In the genomic region with DNA sequence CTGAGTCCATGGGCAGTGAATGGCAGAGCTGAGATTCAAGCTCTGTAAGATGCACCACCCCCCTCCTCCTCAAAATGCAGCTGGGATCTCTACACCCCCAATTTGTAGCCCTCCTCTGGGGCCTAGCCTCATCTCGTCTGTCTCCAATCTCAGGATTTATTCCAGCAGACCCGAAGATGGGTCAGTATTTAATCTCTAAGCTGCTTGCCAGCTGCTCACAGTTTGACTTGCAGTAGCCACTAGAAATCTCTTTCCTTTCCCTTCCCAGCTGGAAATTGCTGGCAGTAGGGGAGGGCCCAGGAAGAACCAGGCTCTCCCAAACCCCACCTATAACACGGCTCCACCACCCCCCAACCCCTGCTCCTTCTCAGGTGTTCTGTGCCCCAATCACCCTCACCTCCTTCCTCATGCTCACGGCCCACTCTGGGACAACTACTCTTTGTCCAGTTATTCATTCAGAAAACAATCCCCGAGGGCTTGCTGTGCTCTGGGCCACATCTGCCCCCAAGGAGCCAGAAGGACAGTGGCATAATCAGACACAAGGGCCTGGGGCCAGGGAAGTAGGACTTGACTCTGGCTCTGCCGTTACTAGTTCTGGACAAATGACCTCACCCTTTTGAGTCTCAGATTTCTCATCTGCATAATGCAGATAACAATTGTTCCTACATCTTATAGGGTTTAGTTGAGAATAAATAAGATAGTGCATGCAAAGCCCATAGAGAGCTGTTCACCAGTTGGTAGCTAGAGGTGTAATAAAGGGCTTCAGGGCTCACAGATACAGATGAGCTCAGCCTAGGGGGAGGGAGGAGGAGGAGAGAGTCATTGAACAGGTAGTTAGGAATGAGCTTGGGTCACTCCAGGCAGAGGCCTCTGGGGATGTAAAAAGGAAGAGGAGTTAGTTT, we compare ENCODE assay signal across 15 cellular contexts. TPM values are rescaled to one million over a fixed set of nuclear protein-coding genes. Genes with fewer than 3 reads are reported as not detected.
DNase-seq lines count a peak whose midpoint lies in the region; ATAC-seq and TF ChIP-seq lines count a peak whose summit lies in the region.
"Had no signal": no experiment of that assay in that cellular context is flagged by ENCODE, and none has a peak within 500 bp of the region (broad histone marks: within the 10 kb centered on the region; RNA-seq: fewer than 3 reads in every experiment).

No MANE protein-coding gene starts in this region.

- no peak overlapping the region for H3K27ac Mint-ChIP-seq in activated CD4-positive, alpha-beta memory T cell treated with anti-CD3 and anti-CD28 coated beads for 36 hours

- POLR2A ChIA-PET in activated CD4-positive, alpha-beta memory T cell treated with anti-CD3 and anti-CD28 coated beads for 36 hours (lab: Charles Lee) = no interaction called here

- no peaks in the 10 kb centered on the region for H3K4me1 Mint-ChIP-seq in activated CD4-positive, alpha-beta memory T cell treated with anti-CD3 and anti-CD28 coated beads for 36 hours (ENCODE audit: low read depth)

- peaks cover 39% of the 10 kb centered on the region for H3K27me3 Mint-ChIP-seq in activated CD4-positive, alpha-beta memory T cell treated with anti-CD3 and anti-CD28 coated beads for 36 hours

- CTCF ChIA-PET in activated CD4-positive, alpha-beta memory T cell treated with anti-CD3 and anti-CD28 coated beads for 36 hours (lab: Charles Lee) = interaction anchor here (1.0 to 2.3 kb wide), 3 partner anchors 7 to 213 kb away, joined by 3 to 11 read pairs (median 5); no protein-coding TSS in a partner anchor

- no peaks in the 10 kb centered on the region for H3K36me3 ChIP-seq in WERI-Rb-1
- H3K36me3 ChIP-seq in BE2C = no peaks in the 10 kb centered on the region
- H3K36me3 ChIP-seq: breast epithelium had no signal

- ATAC-seq in HG03442 (IDR thresholded peaks at IDR 0.05; ENCODE audit: unreplicated experiment) = no peak

- no peaks in the 10 kb centered on the region for H3K4me1 ChIP-seq in BE2C
- H3K4me1 ChIP-seq: breast epithelium had no signal

- H3K27me3 ChIP-seq in WERI-Rb-1 (ENCODE audit: insufficient read depth, low read depth, severe bottlenecking) (no peaks in the 10 kb centered on the region), BE2C (no peaks in the 10 kb centered on the region)

- DNase-seq in EL = peak; percentile 25
- DNase-seq in NCI-H146 treated with DMSO at 0.1 percent for 48 hours (lab: John Stamatoyannopoulos, UW; ENCODE audit: unreplicated experiment) = peak; percentile 31
- DNase-seq in WERI-Rb-1 = peak; percentile 82
- peak; percentile 31 for DNase-seq in iPS-NIHi11 (ENCODE audit: low spot score)
- DNase-seq in BE2C = no peak
- no peak for DNase-seq in activated CD4-positive, alpha-beta memory T cell treated with anti-CD3 and anti-CD28 coated beads for 36 hours
- no peak for DNase-seq in COLO829 (ENCODE audit: low spot score)
- DNase-seq: activated gamma-delta T cell, NCI-H1105 treated with DMSO at 0.1 percent for 48 hours, NCI-H748 treated with DMSO at 0.1 percent for 48 hours, substantia nigra had no signal

- H3K9me3 ChIP-seq in WERI-Rb-1 (ENCODE audit: severe bottlenecking) (peaks cover 7% of the 10 kb centered on the region), BE2C (no peaks in the 10 kb centered on the region)
- H3K9me3 ChIP-seq: breast epithelium had no signal

- peaks cover 4% of the 10 kb centered on the region for H3K9me3 Mint-ChIP-seq in activated CD4-positive, alpha-beta memory T cell treated with anti-CD3 and anti-CD28 coated beads for 36 hours

- no peak overlapping the region for H3K4me3 Mint-ChIP-seq in activated CD4-positive, alpha-beta memory T cell treated with anti-CD3 and anti-CD28 coated beads for 36 hours

- peak overlapping the region; percentile 95 for H3K27ac ChIP-seq in WERI-Rb-1
- H3K27ac ChIP-seq: breast epithelium had no signal

- H3K4me3 ChIP-seq in WERI-Rb-1 (ENCODE audit: low read depth, low read length) (peak overlapping the region; percentile 10), BE2C (ENCODE audit: low read depth, low read length) (no peak overlapping the region)
- H3K4me3 ChIP-seq: breast epithelium had no signal

- peaks cover 4% of the 10 kb centered on the region for H3K36me3 Mint-ChIP-seq in activated CD4-positive, alpha-beta memory T cell treated with anti-CD3 and anti-CD28 coated beads for 36 hours

- intact Hi-C loops in activated CD4-positive, alpha-beta memory T cell treated with anti-CD3 and anti-CD28 coated beads for 36 hours (cut with micrococcal nuclease) = no loop called here

- TF ChIP-seq CTCF in WERI-Rb-1 (IDR thresholded peaks at IDR 0.05; ENCODE audit: low read depth, low read length) (no peak), BE2C (IDR thresholded peaks at IDR 0.05; ENCODE audit: low read depth, low read length) (no peak)

RNA-seq across cellular contexts. Expression of a gene that starts 1.3 kb away (rescaled TPM):
- polyA plus RNA-seq in BE2C (2012; ENCODE audit: insufficient read depth, insufficient read length, low read depth) = not detected
- total RNA-seq in activated CD4-positive, alpha-beta memory T cell treated with anti-CD3 and anti-CD28 coated beads for 36 hours = not detected
- total RNA-seq: breast epithelium, H1, kidney epithelial cell had no signal
- polyA plus RNA-seq: H1 had no signal

RNA-seq across cellular contexts. Expression of a gene that starts 44.2 kb away (rescaled TPM):
- not detected for polyA plus RNA-seq in BE2C (2012; ENCODE audit: insufficient read depth, insufficient read length, low read depth)
- not detected for total RNA-seq in activated CD4-positive, alpha-beta memory T cell treated with anti-CD3 and anti-CD28 coated beads for 36 hours
- total RNA-seq: breast epithelium, H1, kidney epithelial cell had no signal
- polyA plus RNA-seq: H1 had no signal

RNA-seq across cellular contexts. Expression of a gene that starts 47.9 kb away (rescaled TPM):
- polyA plus RNA-seq in BE2C (2012; ENCODE audit: insufficient read depth, insufficient read length, low read depth) = 53.9 TPM
- 10 to 100 TPM; 60.2 to 61.9 TPM for total RNA-seq in activated CD4-positive, alpha-beta memory T cell treated with anti-CD3 and anti-CD28 coated beads for 36 hours

Comparison
In these comparisons a context has a peak if more than half of its experiments do, and no peak if none do; other contexts are left out.
1. DNase-seq: peak in EL (single experiment), NCI-H146 treated with DMSO at 0.1 percent for 48 hours (single experiment), WERI-Rb-1 (single experiment) and iPS-NIHi11 (single experiment); none in BE2C (single experiment), activated CD4-positive, alpha-beta memory T cell treated with anti-CD3 and anti-CD28 coated beads for 36 hours (single experiment) and COLO829 (single experiment).